ENCODE assay signal across 8 cellular contexts in genomic region chr4:118033148-118034060, GRCh38. TPM values are rescaled to one million over a fixed set of nuclear protein-coding genes. Genes with fewer than 3 reads are reported as not detected.
DNase-seq lines count a peak whose midpoint lies in the region; ATAC-seq and TF ChIP-seq lines count a peak whose summit lies in the region.

No MANE protein-coding gene starts in this region.

- no peaks in the 10 kb centered on the region for H3K9me3 Mint-ChIP-seq in activated T-cell treated with anti-CD3 and anti-CD28 coated beads, Interleukin-2, amount 50 U/mL, for 72 hours

- no peaks in the 10 kb centered on the region for H4K20me1 ChIP-seq in Loucy (ENCODE audit: insufficient read depth, low read length, poor library complexity, severe bottlenecking)

- H3K79me2 ChIP-seq in Loucy (ENCODE audit: insufficient read depth, low read length): peaks cover 36% of the 10 kb centered on the region
- H3K79me2 ChIP-seq in parathyroid adenoma: no peaks in the 10 kb centered on the region

- peaks cover 2 to 3% of the 10 kb centered on the region in 2 donors for H3K36me3 Mint-ChIP-seq in activated T-cell treated with anti-CD3 and anti-CD28 coated beads, Interleukin-2, amount 50 U/mL, for 72 hours (ENCODE audit: insufficient read depth in 2 of 2)

- H3K4me1 ChIP-seq in Loucy (ENCODE audit: insufficient read depth, low read length, poor library complexity, severe bottlenecking) (peaks cover 32% of the 10 kb centered on the region), parathyroid adenoma (no peaks in the 10 kb centered on the region)

- H3K27me3 ChIP-seq in Loucy (ENCODE audit: insufficient read depth, low read length, poor library complexity, severe bottlenecking) (no peaks in the 10 kb centered on the region), parathyroid adenoma (ENCODE audit: control insufficient read depth, insufficient read depth, low read length) (no peaks in the 10 kb centered on the region)

- H3K27ac ChIP-seq in parathyroid adenoma: no peak overlapping the region

- H3K9me3 ChIP-seq in Loucy (ENCODE audit: insufficient read depth, low read depth, low read length) (no peaks in the 10 kb centered on the region), parathyroid adenoma (ENCODE audit: control insufficient read depth, low read length) (no peaks in the 10 kb centered on the region)

- H3F3A ChIP-seq in Loucy (ENCODE audit: low read depth): no peaks in the 10 kb centered on the region

- peaks cover 16% of the 10 kb centered on the region for H3K27me3 Mint-ChIP-seq in activated T-cell treated with anti-CD3 and anti-CD28 coated beads, Interleukin-2, amount 50 U/mL, for 72 hours (ENCODE audit: low read depth)

- H3K36me3 ChIP-seq in Loucy (ENCODE audit: insufficient read depth, low read length) (no peaks in the 10 kb centered on the region), parathyroid adenoma (ENCODE audit: control insufficient read depth, insufficient read depth, low read length) (no peaks in the 10 kb centered on the region)

- peak overlapping the region; percentile 82 for H3K4me2 ChIP-seq in Loucy (ENCODE audit: low read depth, low read length, poor library complexity, severe bottlenecking)
- H3K4me2 ChIP-seq in parathyroid adenoma (ENCODE audit: low read length): peak overlapping the region; percentile 76

- ATAC-seq in activated T-cell treated with anti-CD3 and anti-CD28 coated beads, Interleukin-2, amount 50 U/mL, for 72 hours (replicated peaks in 1 of 2): peak; percentile 9 to 51
- peak; percentile 53 for ATAC-seq in Right ventricle myocardium superior (ENCODE audit: poor library complexity)
- no peak for ATAC-seq in GM18909 (IDR thresholded peaks at IDR 0.05; ENCODE audit: poor library complexity, unreplicated experiment)
- no peak for ATAC-seq in GM21717 (IDR thresholded peaks at IDR 0.05; ENCODE audit: unreplicated experiment)

- no peak overlapping the region for H3K27ac Mint-ChIP-seq in activated T-cell treated with anti-CD3 and anti-CD28 coated beads, Interleukin-2, amount 50 U/mL, for 72 hours

- intact Hi-C loops in Right ventricle myocardium superior (cut with DNase I): no loop called here

- H3K4me3 Mint-ChIP-seq in activated T-cell treated with anti-CD3 and anti-CD28 coated beads, Interleukin-2, amount 50 U/mL, for 72 hours: peak overlapping the region; percentile 68 to 77

- TF ChIP-seq CTCF in Loucy (conservative IDR thresholded peaks at IDR 0.05; ENCODE audit: low read length) (0 out of 2 replicates have a peak, but pooled peaks have one; percentile 11), parathyroid adenoma (IDR thresholded peaks at IDR 0.05) (no peak)

- H3K4me3 ChIP-seq in Loucy (ENCODE audit: low read length, poor library complexity, severe bottlenecking) (peak overlapping the region; percentile 79), parathyroid adenoma (ENCODE audit: low read depth, low read length) (peak overlapping the region; percentile 55)

- H3K9ac ChIP-seq in Loucy (ENCODE audit: low read depth, low read length, poor library complexity, severe bottlenecking) (peak overlapping the region; percentile 77), parathyroid adenoma (no peak overlapping the region)

- H3K4me1 Mint-ChIP-seq in activated T-cell treated with anti-CD3 and anti-CD28 coated beads, Interleukin-2, amount 50 U/mL, for 72 hours (ENCODE audit: low read depth): peaks cover 6% of the 10 kb centered on the region

- DNase-seq in DMS 273 (lab: John Stamatoyannopoulos, UW; ENCODE audit: unreplicated experiment) (peak; percentile 88), DMS 273 treated with DMSO at 0.1 percent for 48 hours (lab: John Stamatoyannopoulos, UW) (no peak), Right ventricle myocardium superior (peak; percentile 52)
- peak in 1 of 2 donors; percentile 7 for DNase-seq in activated T-cell treated with anti-CD3 and anti-CD28 coated beads, Interleukin-2, amount 50 U/mL, for 72 hours

- no peaks in the 10 kb centered on the region for H3K9me2 ChIP-seq in Loucy (replicated peaks; ENCODE audit: low read depth, low read length)

- peak overlapping the region; percentile 57 for H2AFZ ChIP-seq in Loucy (ENCODE audit: low read length)
- peak overlapping the region; percentile 72 for H2AFZ ChIP-seq in parathyroid adenoma

RNA-seq across cellular contexts. Expression of gene NDST3, which starts 0.9 kb away (rescaled TPM):
- total RNA-seq in activated T-cell treated with anti-CD3 and anti-CD28 coated beads, Interleukin-2, amount 50 U/mL, for 72 hours: not detected
- not detected for total RNA-seq in Right ventricle myocardium superior

Comparison
In these comparisons a context has a peak if more than half of its experiments do, and no peak if none do; other contexts are left out.
1. ATAC-seq: peak in activated T-cell treated with anti-CD3 and anti-CD28 coated beads, Interleukin-2, amount 50 U/mL, for 72 hours (2 of 2) and Right ventricle myocardium superior (single experiment); none in GM18909 (single experiment) and GM21717 (single experiment).